In genomic region chr16:66225696-66226095, GRCh38 we compare ENCODE assay signal across 9 cellular contexts.
"Had no signal": no experiment of that assay in that cellular context is flagged by ENCODE, and none has a peak within 500 bp of the region (broad histone marks: within the 10 kb centered on the region; RNA-seq: fewer than 3 reads in every experiment).

No MANE protein-coding gene starts in this region.

- H3K9ac ChIP-seq: GM23248 had no signal

- H3K27ac ChIP-seq: GM23248 had no signal

- ATAC-seq: HCT116, K562 had no signal

- H3K36me3 ChIP-seq: HAP-1 had no signal

- DNase-seq: GM23248, GOT3, H7, HFFc6, IMR-90, KG1 had no signal

- H3K9me3 ChIP-seq: HAP-1 had no signal

- H2AFZ ChIP-seq: GM23248 had no signal

- H3K4me1 ChIP-seq: HAP-1 had no signal

- H3K4me3 ChIP-seq: GM23248, HAP-1, K562 had no signal
